In the genomic region with DNA sequence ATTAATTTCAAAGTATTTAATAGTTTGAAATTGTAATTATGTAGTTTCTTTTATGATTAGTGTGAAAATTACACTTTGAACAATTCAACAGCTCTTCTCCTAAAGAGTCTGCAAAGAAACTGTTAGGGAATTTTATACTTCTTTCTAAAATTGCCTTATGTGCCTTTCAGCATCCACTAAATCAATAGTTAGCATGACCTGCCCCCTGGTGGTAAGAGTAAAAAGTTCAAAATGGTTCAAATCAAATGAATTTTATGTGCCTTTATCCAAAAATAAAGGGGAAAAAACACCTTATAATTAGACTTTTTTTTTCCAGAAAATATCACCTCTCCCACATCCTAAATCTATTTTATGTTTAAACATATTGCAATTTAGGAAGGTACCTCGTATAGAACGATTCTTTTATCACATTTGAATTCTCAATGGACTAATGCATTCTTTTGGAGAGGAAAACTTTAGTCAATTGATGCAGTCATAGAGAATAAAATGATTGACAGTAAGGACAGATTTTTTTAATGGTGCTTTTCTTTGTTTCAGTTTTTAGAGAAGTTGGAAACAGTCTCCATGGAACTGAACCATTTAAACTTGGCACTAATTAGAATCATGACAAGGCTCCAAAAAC, we compare ENCODE assay signal across 8 cellular contexts.
DNase-seq lines count a peak whose midpoint lies in the region; ATAC-seq and TF ChIP-seq lines count a peak whose summit lies in the region.

No MANE protein-coding gene starts in this region.

- 19 to 31% (median 22%) methylated on average over 2 of the region's 2 CpGs for WGBS in stomach, 5 donors

- no peaks in the 10 kb centered on the region for H3K36me3 Mint-ChIP-seq in glutamatergic neuron (ENCODE audit: unreplicated experiment)

- H4K20me1 ChIP-seq in Loucy (ENCODE audit: insufficient read depth, low read length, poor library complexity, severe bottlenecking) = no peaks in the 10 kb centered on the region

- intact Hi-C loops in stomach (cut with DNase I; ENCODE audit: low total_unique reads) (loop anchor here (10.0 kb wide), 2 partner anchors 1048 to 1088 kb away; no protein-coding TSS in a partner anchor), left colon (cut with DNase I, micrococcal nuclease) (loop anchor here in 1 of 2 donors (5.0 kb wide), 1 partner anchor 1046 kb away; no protein-coding TSS in a partner anchor)

- no peaks in the 10 kb centered on the region for H3K27me3 Mint-ChIP-seq in glutamatergic neuron (ENCODE audit: unreplicated experiment)

- H3K9ac ChIP-seq in Loucy (ENCODE audit: low read depth, low read length, poor library complexity, severe bottlenecking) = no peak overlapping the region

- H3K4me3 Mint-ChIP-seq in glutamatergic neuron (ENCODE audit: unreplicated experiment) = no peak overlapping the region

- no peak overlapping the region for H3K27ac Mint-ChIP-seq in glutamatergic neuron (ENCODE audit: unreplicated experiment)

- peak; percentile 16 for DNase-seq in stimulated activated CD4-positive, alpha-beta T cell treated with anti-CD3 and anti-CD28 coated beads, Interleukin-15, amount 100 ng/mL, for 24 hours
- no peak for DNase-seq in stimulated activated CD4-positive, alpha-beta T cell treated with anti-CD3 and anti-CD28 coated beads, Interleukin-12 subunit alpha, Interleukin-12 subunit beta, amount 100 ng/mL, for 4 hours
- DNase-seq in glutamatergic neuron (no peak), stomach (no peak), left colon (no peak)

- peaks cover 3% of the 10 kb centered on the region for H3K4me1 Mint-ChIP-seq in glutamatergic neuron (ENCODE audit: low read depth, unreplicated experiment)

- no peaks in the 10 kb centered on the region for H3K9me2 ChIP-seq in Loucy (replicated peaks; ENCODE audit: low read depth, low read length)

- H3K4me1 ChIP-seq in Loucy (ENCODE audit: insufficient read depth, low read length, poor library complexity, severe bottlenecking) (no peaks in the 10 kb centered on the region), stomach (peaks cover 0 to 17% (median 8%) of the 10 kb centered on the region in 4 donors)

- no peak for TF ChIP-seq EP300 in stomach (IDR thresholded peaks at IDR 0.05)

- no peaks in the 10 kb centered on the region for H3K79me2 ChIP-seq in Loucy (ENCODE audit: insufficient read depth, low read length)

- no peaks in the 10 kb centered on the region for H3K36me3 ChIP-seq in Loucy (ENCODE audit: insufficient read depth, low read length)
- no peaks in the 10 kb centered on the region for H3K36me3 ChIP-seq in stomach

- H3K27ac ChIP-seq in VCaP (no peak overlapping the region), stomach (no peak overlapping the region)

- H3K4me3 ChIP-seq in Loucy (ENCODE audit: low read length, poor library complexity, severe bottlenecking) = no peak overlapping the region
- no peak overlapping the region for H3K4me3 ChIP-seq in stomach

- no peaks in the 10 kb centered on the region for H3F3A ChIP-seq in Loucy (ENCODE audit: low read depth)

- H3K9me3 ChIP-seq in Loucy (ENCODE audit: insufficient read depth, low read depth, low read length) (no peaks in the 10 kb centered on the region), stomach (no peaks in the 10 kb centered on the region)

- TF ChIP-seq CTCF in Loucy (conservative IDR thresholded peaks at IDR 0.05; ENCODE audit: low read length) = peak; percentile 77
- TF ChIP-seq CTCF in VCaP (conservative IDR thresholded peaks at IDR 0.05) = peak; percentile 75
- TF ChIP-seq CTCF in glutamatergic neuron (IDR thresholded peaks at IDR 0.05; ENCODE audit: partially characterized antibody, unreplicated experiment) = peak; percentile 98
- peak in 4 of 7 experiments; percentile 23 to 79 (median 65) for TF ChIP-seq CTCF in stomach (IDR thresholded peaks at IDR 0.05)

- H2AFZ ChIP-seq in Loucy (ENCODE audit: low read length) = no peak overlapping the region

- H3K9me3 Mint-ChIP-seq in glutamatergic neuron (ENCODE audit: unreplicated experiment) = no peaks in the 10 kb centered on the region

- no peak for TF ChIP-seq POLR2A in stomach (IDR thresholded peaks at IDR 0.05)

- ATAC-seq in left colon = no peak
- no peak for ATAC-seq in GM18868 (IDR thresholded peaks at IDR 0.05; ENCODE audit: unreplicated experiment)

- H3K27me3 ChIP-seq in Loucy (ENCODE audit: insufficient read depth, low read length, poor library complexity, severe bottlenecking) = no peaks in the 10 kb centered on the region
- H3K27me3 ChIP-seq in stomach = no peaks in the 10 kb centered on the region

- H3K4me2 ChIP-seq in Loucy (ENCODE audit: low read depth, low read length, poor library complexity, severe bottlenecking) = no peak overlapping the region
